Comparison of ENCODE assay signal across 8 cellular contexts in genomic region chr6:28944412-28945006, GRCh38. TPM values are rescaled to one million over a fixed set of nuclear protein-coding genes. Genes with fewer than 3 reads are reported as not detected.
DNase-seq lines count a peak whose midpoint lies in the region; ATAC-seq and FAIRE-seq lines count a peak whose summit lies in the region.

No MANE protein-coding gene starts in this region.

- peak overlapping the region; percentile 73 for H3K27ac ChIP-seq in cingulate gyrus (ENCODE audit: low read depth, low read length)

- DNase-seq in GM18507 (ENCODE audit: extremely low spot score, insufficient read length, low read depth) (no peak), NCI-H226 (peak; percentile 52), left colon (no peak), amniotic stem cell (lab: John Stamatoyannopoulos, UW) (no peak)
- DNase-seq in activated CD4-positive, alpha-beta T cell treated with anti-CD3 and anti-CD28 coated beads for 1 hour, result peak; percentile 64
- peak; percentile 77 for DNase-seq in stimulated activated CD4-positive, alpha-beta T cell treated with anti-CD3 and anti-CD28 coated beads, Interleukin-1b, Interleukin-23, amount 100 ng/mL, for 48 hours

- intact Hi-C loops in left colon (cut with DNase I, micrococcal nuclease), result loop anchor here in 1 of 2 donors (5.0 kb wide), 2 partner anchors 38 to 107 kb away; no protein-coding TSS in a partner anchor

- ATAC-seq in left colon, result peak; percentile 19
- ATAC-seq in GM21717 (IDR thresholded peaks at IDR 0.05; ENCODE audit: unreplicated experiment), result no peak

- FAIRE-seq in GM18507 (lab: Jason Lieb, UNC), result peak; percentile 59

RNA-seq across cellular contexts. Expression of gene TRIM27, which starts 20.7 kb away (rescaled TPM):
- total RNA-seq in left colon, result 10 to 100 TPM; 30.2 to 39.4 TPM

Comparison
In these comparisons a context has a peak if more than half of its experiments do, and no peak if none do; other contexts are left out.
1. DNase-seq: peak in NCI-H226 (single experiment), activated CD4-positive, alpha-beta T cell treated with anti-CD3 and anti-CD28 coated beads for 1 hour (single experiment) and stimulated activated CD4-positive, alpha-beta T cell treated with anti-CD3 and anti-CD28 coated beads, Interleukin-1b, Interleukin-23, amount 100 ng/mL, for 48 hours (single experiment); none in GM18507 (single experiment), left colon (0 of 2) and amniotic stem cell (single experiment).